In genomic region chr16:82701302-82702022, GRCh38 we compare ENCODE assay signal across 16 cellular contexts.
A peak's percentile ranks its signal among the peaks of the same experiment; 100 is the strongest.
DNase-seq lines count a peak whose midpoint lies in the region; ATAC-seq, FAIRE-seq and TF ChIP-seq lines count a peak whose summit lies in the region.
"Had no signal": no experiment of that assay in that cellular context is flagged by ENCODE, and none has a peak within 500 bp of the region (broad histone marks: within the 10 kb centered on the region; RNA-seq: fewer than 3 reads in every experiment).

No MANE protein-coding gene starts in this region.

- no peaks in the 10 kb centered on the region for H3K79me2 ChIP-seq in smooth muscle cell (ENCODE audit: low read depth)

- H2AFZ ChIP-seq in smooth muscle cell (ENCODE audit: low read depth): no peak overlapping the region

- CTCF ChIA-PET in activated CD4-positive, alpha-beta T cell treated with anti-CD3 and anti-CD28 coated beads, Interleukin-2, amount 10 ng/mL, durations not matched to agents 7 days and 5 days (lab: Charles Lee): no interaction called here
- CTCF ChIA-PET in activated CD4-positive, alpha-beta T cell treated with anti-CD3 and anti-CD28 coated beads for 36 hours (lab: Charles Lee): no interaction called here

- H3K36me3 Mint-ChIP-seq in activated CD4-positive, alpha-beta T cell treated with anti-CD3 and anti-CD28 coated beads, Interleukin-2, amount 10 ng/mL, durations not matched to agents 7 days and 5 days (ENCODE audit: low read depth): no peaks in the 10 kb centered on the region
- H3K36me3 Mint-ChIP-seq in activated CD4-positive, alpha-beta T cell treated with anti-CD3 and anti-CD28 coated beads for 36 hours (ENCODE audit: low read depth): no peaks in the 10 kb centered on the region

- TF ChIP-seq CTCF in fibroblast of the aortic adventitia (IDR thresholded peaks at IDR 0.05; ENCODE audit: insufficient read depth, low read length) (no peak), smooth muscle cell (IDR thresholded peaks at IDR 0.05; ENCODE audit: borderline replicate concordance, insufficient read depth, poor library complexity, severe bottlenecking) (no peak)

- H3K9ac ChIP-seq in smooth muscle cell (ENCODE audit: low read depth): no peak overlapping the region

- ATAC-seq in activated CD4-positive, alpha-beta T cell treated with anti-CD3 and anti-CD28 coated beads for 36 hours: no peak
- ATAC-seq in HG03442 (IDR thresholded peaks at IDR 0.05; ENCODE audit: unreplicated experiment): no peak
- ATAC-seq: A549; activated naive CD8-positive, alpha-beta T cell treated with anti-CD3 and anti-CD28 coated beads, Interleukin-2, amount 50 U/mL, for 24 hours had no signal

- no peaks in the 10 kb centered on the region for H3K36me3 ChIP-seq in SJSA1
- no peaks in the 10 kb centered on the region for H3K36me3 ChIP-seq in smooth muscle cell (ENCODE audit: low read depth)
- H3K36me3 ChIP-seq: Peyer's patch had no signal

- H3K4me3 ChIP-seq in SJSA1 (no peak overlapping the region), fibroblast of the aortic adventitia (ENCODE audit: low read depth, low read length) (no peak overlapping the region), smooth muscle cell (no peak overlapping the region)
- H3K4me3 ChIP-seq: A549, Peyer's patch had no signal

- TF ChIP-seq POLR2A in GM12891 (IDR thresholded peaks at IDR 0.05; ENCODE audit: low read depth, low read length): no peak

- intact Hi-C loops in activated CD4-positive, alpha-beta T cell treated with anti-CD3 and anti-CD28 coated beads for 36 hours (cut with DNase I, micrococcal nuclease): no loop called here

- H3K4me1 ChIP-seq in SJSA1 (replicated peaks) (peaks cover 31% of the 10 kb centered on the region), smooth muscle cell (ENCODE audit: low read depth) (no peaks in the 10 kb centered on the region)
- H3K4me1 ChIP-seq: A549, Peyer's patch had no signal

- no peaks in the 10 kb centered on the region for H4K20me1 ChIP-seq in smooth muscle cell (ENCODE audit: low read depth)

- H3K27ac Mint-ChIP-seq in activated CD4-positive, alpha-beta T cell treated with anti-CD3 and anti-CD28 coated beads, Interleukin-2, amount 10 ng/mL, durations not matched to agents 7 days and 5 days: peak overlapping the region; percentile 52
- no peak overlapping the region for H3K27ac Mint-ChIP-seq in activated CD4-positive, alpha-beta T cell treated with anti-CD3 and anti-CD28 coated beads for 36 hours
- H3K27ac Mint-ChIP-seq: activated naive CD8-positive, alpha-beta T cell treated with anti-CD3 and anti-CD28 coated beads, Interleukin-2, amount 50 U/mL, for 24 hours had no signal

- H3K27me3 Mint-ChIP-seq in activated CD4-positive, alpha-beta T cell treated with anti-CD3 and anti-CD28 coated beads, Interleukin-2, amount 10 ng/mL, durations not matched to agents 7 days and 5 days: peaks cover 31% of the 10 kb centered on the region
- peaks cover 14% of the 10 kb centered on the region for H3K27me3 Mint-ChIP-seq in activated CD4-positive, alpha-beta T cell treated with anti-CD3 and anti-CD28 coated beads for 36 hours

- no peak for DNase-seq in activated CD4-positive, alpha-beta T cell treated with anti-CD3 and anti-CD28 coated beads, Interleukin-2, amount 10 ng/mL, durations not matched to agents 7 days and 5 days
- no peak for DNase-seq in activated CD4-positive, alpha-beta T cell treated with anti-CD3 and anti-CD28 coated beads for 36 hours
- DNase-seq in SJSA1 (ENCODE audit: low read depth in 1 of 2, low spot score in 2 of 2): no peak
- DNase-seq in fibroblast of the aortic adventitia (ENCODE audit: low read depth): peak; percentile 68
- DNase-seq in smooth muscle cell (lab: John Stamatoyannopoulos, UW; ENCODE audit: unreplicated experiment): no peak
- DNase-seq in GM12891 (ENCODE audit: insufficient read length, low spot score): no peak
- no peak for DNase-seq in AG20443 (ENCODE audit: low spot score)
- DNase-seq: activated CD4-positive, CD25-positive, alpha-beta regulatory T cell treated with anti-CD3 and anti-CD28 coated beads, Interleukin-2, amount 50 U/mL, for 72 hours; activated naive CD8-positive, alpha-beta T cell treated with anti-CD3 and anti-CD28 coated beads, Interleukin-2, amount 50 U/mL, for 24 hours; activated T-cell treated with anti-CD3 and anti-CD28 coated beads, Interleukin-2, amount 50 U/mL, for 1 hour; NCI-H2081; NCI-H524 treated with DMSO at 0.1 percent for 48 hours; Peyer's patch had no signal

- H3K4me1 Mint-ChIP-seq in activated CD4-positive, alpha-beta T cell treated with anti-CD3 and anti-CD28 coated beads, Interleukin-2, amount 10 ng/mL, durations not matched to agents 7 days and 5 days: peaks cover 28% of the 10 kb centered on the region
- H3K4me1 Mint-ChIP-seq in activated CD4-positive, alpha-beta T cell treated with anti-CD3 and anti-CD28 coated beads for 36 hours: peaks cover 8% of the 10 kb centered on the region

- POLR2A ChIA-PET in activated CD4-positive, alpha-beta T cell treated with anti-CD3 and anti-CD28 coated beads, Interleukin-2, amount 10 ng/mL, durations not matched to agents 7 days and 5 days (lab: Charles Lee): no interaction called here
- POLR2A ChIA-PET in activated CD4-positive, alpha-beta T cell treated with anti-CD3 and anti-CD28 coated beads for 36 hours (lab: Charles Lee): no interaction called here

- H3K27me3 ChIP-seq in SJSA1 (replicated peaks): no peaks in the 10 kb centered on the region
- no peaks in the 10 kb centered on the region for H3K27me3 ChIP-seq in smooth muscle cell (ENCODE audit: low read depth)
- H3K27me3 ChIP-seq: Peyer's patch had no signal

- H3K27ac ChIP-seq in SJSA1: peak overlapping the region; percentile 81
- peak overlapping the region; percentile 35 for H3K27ac ChIP-seq in smooth muscle cell (ENCODE audit: low read depth)
- H3K27ac ChIP-seq: A549, Peyer's patch had no signal

- H3F3A ChIP-seq in smooth muscle cell (ENCODE audit: low read depth): no peaks in the 10 kb centered on the region

- H3K4me3 Mint-ChIP-seq in activated CD4-positive, alpha-beta T cell treated with anti-CD3 and anti-CD28 coated beads, Interleukin-2, amount 10 ng/mL, durations not matched to agents 7 days and 5 days: no peak overlapping the region
- H3K4me3 Mint-ChIP-seq in activated CD4-positive, alpha-beta T cell treated with anti-CD3 and anti-CD28 coated beads for 36 hours: no peak overlapping the region
- H3K4me3 Mint-ChIP-seq: activated naive CD8-positive, alpha-beta T cell treated with anti-CD3 and anti-CD28 coated beads, Interleukin-2, amount 50 U/mL, for 24 hours had no signal

- no peak for FAIRE-seq in GM12891 (lab: Jason Lieb, UNC)
- FAIRE-seq: A549, colon had no signal

- no peaks in the 10 kb centered on the region for H3K9me3 Mint-ChIP-seq in activated CD4-positive, alpha-beta T cell treated with anti-CD3 and anti-CD28 coated beads, Interleukin-2, amount 10 ng/mL, durations not matched to agents 7 days and 5 days
- no peaks in the 10 kb centered on the region for H3K9me3 Mint-ChIP-seq in activated CD4-positive, alpha-beta T cell treated with anti-CD3 and anti-CD28 coated beads for 36 hours (ENCODE audit: low read depth)
- H3K9me3 Mint-ChIP-seq: activated naive CD8-positive, alpha-beta T cell treated with anti-CD3 and anti-CD28 coated beads, Interleukin-2, amount 50 U/mL, for 24 hours had no signal

- H3K9me3 ChIP-seq in SJSA1 (replicated peaks) (no peaks in the 10 kb centered on the region), smooth muscle cell (replicated peaks; ENCODE audit: low read depth) (no peaks in the 10 kb centered on the region)
- H3K9me3 ChIP-seq: A549, Peyer's patch had no signal

- 76% methylated on average over 6 of the region's 6 CpGs for WGBS in smooth muscle cell (ENCODE audit: low lambda C conversion rate)

- H3K4me2 ChIP-seq in smooth muscle cell: peak overlapping the region; percentile 68
- H3K4me2 ChIP-seq: A549 had no signal

TF ChIP-seq in GM12891, 5 proteins besides CTCF, POLR2A, EP300 and RAD21:
- TF ChIP-seq POU2F2 (IDR thresholded peaks at IDR 0.05; ENCODE audit: low read depth, low read length) (no peak), TAF1 (IDR thresholded peaks at IDR 0.05; ENCODE audit: low read depth, low read length) (no peak), PAX5 (IDR thresholded peaks at IDR 0.05; ENCODE audit: insufficient read depth, low read length, severe bottlenecking) (no peak), SPI1 (IDR thresholded peaks at IDR 0.05; ENCODE audit: low read depth, low read length) (no peak), POLR2AphosphoS5 (IDR thresholded peaks at IDR 0.05; ENCODE audit: low read depth, low read length) (no peak)
